ENCODE assay signal across 17 cellular contexts in genomic region chr10:61142987-61143386, GRCh38.
"Had no signal": no experiment of that assay in that cellular context is flagged by ENCODE, and none has a peak within 500 bp of the region (broad histone marks: within the 10 kb centered on the region; RNA-seq: fewer than 3 reads in every experiment).

No MANE protein-coding gene starts in this region.

- H3K4me2 ChIP-seq: smooth muscle cell had no signal

- H3K9me3 ChIP-seq: ascending aorta, esophagus muscularis mucosa, right atrium auricular region, tibial artery, vagina had no signal

- H3K9me3 Mint-ChIP-seq: activated CD8-positive, alpha-beta T cell treated with anti-CD3 and anti-CD28 coated beads for 36 hours; activated T-cell treated with anti-CD3 and anti-CD28 coated beads, Interleukin-2, amount 50 U/mL, for 72 hours; naive thymus-derived CD8-positive, alpha-beta T cell had no signal

- H3K27ac ChIP-seq: ascending aorta, dorsolateral prefrontal cortex, esophagus muscularis mucosa, right atrium auricular region, tibial artery, vagina, WERI-Rb-1 had no signal

- H3K4me1 Mint-ChIP-seq: naive thymus-derived CD8-positive, alpha-beta T cell had no signal

- DNase-seq: activated CD4-positive, alpha-beta T cell treated with anti-CD3 and anti-CD28 coated beads for 4 hours; activated CD8-positive, alpha-beta memory T cell treated with anti-CD3 and anti-CD28 coated beads, Interleukin-2, amount 50 U/mL, for 4 hours; activated CD8-positive, alpha-beta T cell treated with anti-CD3 and anti-CD28 coated beads for 36 hours; activated gamma-delta T cell treated with Interleukin-2 at 50 U/mL for 16 hours; activated T-cell treated with anti-CD3 and anti-CD28 coated beads, Interleukin-2, amount 50 U/mL, for 72 hours; dorsolateral prefrontal cortex; foreskin melanocyte; head of caudate nucleus; naive thymus-derived CD8-positive, alpha-beta T cell; posterior cingulate gyrus; tibial artery; WERI-Rb-1 had no signal

- H3K36me3 ChIP-seq: ascending aorta, esophagus muscularis mucosa, right atrium auricular region, tibial artery, vagina, WERI-Rb-1 had no signal

- H3K4me3 Mint-ChIP-seq: activated CD8-positive, alpha-beta T cell treated with anti-CD3 and anti-CD28 coated beads for 36 hours; activated T-cell treated with anti-CD3 and anti-CD28 coated beads, Interleukin-2, amount 50 U/mL, for 72 hours; naive thymus-derived CD8-positive, alpha-beta T cell had no signal

- H3K4me1 ChIP-seq: ascending aorta, right atrium auricular region had no signal

- ATAC-seq: activated CD8-positive, alpha-beta T cell treated with anti-CD3 and anti-CD28 coated beads for 36 hours; activated T-cell treated with anti-CD3 and anti-CD28 coated beads, Interleukin-2, amount 50 U/mL, for 72 hours; naive thymus-derived CD8-positive, alpha-beta T cell had no signal

- H3K36me3 Mint-ChIP-seq: naive thymus-derived CD8-positive, alpha-beta T cell had no signal

- H3K4me3 ChIP-seq: ascending aorta, dorsolateral prefrontal cortex, esophagus muscularis mucosa, right atrium auricular region, smooth muscle cell, tibial artery, vagina had no signal

- H3K27ac Mint-ChIP-seq: activated CD8-positive, alpha-beta T cell treated with anti-CD3 and anti-CD28 coated beads for 36 hours; activated T-cell treated with anti-CD3 and anti-CD28 coated beads, Interleukin-2, amount 50 U/mL, for 72 hours; naive thymus-derived CD8-positive, alpha-beta T cell had no signal

- H3K27me3 ChIP-seq: ascending aorta, dorsolateral prefrontal cortex, esophagus muscularis mucosa, right atrium auricular region, tibial artery, vagina had no signal
